1 cellular context compared by ENCODE assay signal in the genomic region with DNA sequence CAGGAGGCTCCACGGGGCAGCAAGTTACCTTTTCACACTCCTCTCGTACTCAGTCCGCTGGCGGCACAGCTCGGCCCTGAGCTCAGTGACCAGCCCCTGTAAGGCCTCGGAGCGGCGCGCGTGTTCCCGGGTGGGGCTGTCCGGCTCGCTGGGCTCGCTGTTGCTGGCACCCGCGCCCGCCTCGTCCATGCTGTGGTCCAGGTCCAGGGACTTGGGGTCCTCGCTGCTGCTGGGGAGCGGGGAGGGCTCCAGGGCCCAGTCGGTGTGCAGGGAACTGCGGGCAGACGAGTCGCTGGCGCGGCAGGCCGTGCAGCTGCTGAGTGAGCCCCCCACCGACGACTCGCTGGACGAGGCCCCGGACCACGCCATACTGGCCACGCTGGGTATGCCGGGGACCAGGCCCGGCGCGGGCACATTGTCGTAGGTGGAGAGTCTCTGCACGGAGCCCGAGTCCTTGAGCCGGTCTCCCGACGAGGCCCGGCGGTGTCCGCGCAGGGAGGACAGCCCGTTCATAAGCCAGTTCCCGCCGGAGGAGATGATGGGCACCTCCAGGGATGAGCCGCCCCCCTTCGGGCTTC.
TF ChIP-seq lines count a peak whose summit lies in the region.

No MANE protein-coding gene starts in this region.

TF ChIP-seq in K562, 482 proteins besides CTCF, POLR2A, EP300 and RAD21:
- TF ChIP-seq ZNF79 (CRISPR knock-in tag; IDR thresholded peaks at IDR 0.05; ENCODE audit: low read depth), result no peak
- no peak for TF ChIP-seq CHD2 (IDR thresholded peaks at IDR 0.05; ENCODE audit: low read depth, low read length)
- TF ChIP-seq ZNF384 (IDR thresholded peaks at IDR 0.05; ENCODE audit: low read depth, low read length), result no peak
- TF ChIP-seq ETS2 (tag; IDR thresholded peaks at IDR 0.05; ENCODE audit: borderline replicate concordance, poor library complexity, severe bottlenecking), result no peak
- no peak for TF ChIP-seq ZNF507 (tag; conservative IDR thresholded peaks at IDR 0.05)
- no peak for TF ChIP-seq HBP1 (CRISPR knock-in tag; IDR thresholded peaks at IDR 0.05)
- TF ChIP-seq, protein P1, sequence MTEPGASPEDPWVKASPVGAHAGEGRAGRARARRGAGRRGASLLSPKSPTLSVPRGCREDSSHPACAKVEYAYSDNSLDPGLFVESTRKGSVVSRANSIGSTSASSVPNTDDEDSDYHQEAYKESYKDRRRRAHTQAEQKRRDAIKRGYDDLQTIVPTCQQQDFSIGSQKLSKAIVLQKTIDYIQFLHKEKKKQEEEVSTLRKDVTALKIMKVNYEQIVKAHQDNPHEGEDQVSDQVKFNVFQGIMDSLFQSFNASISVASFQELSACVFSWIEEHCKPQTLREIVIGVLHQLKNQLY (CRISPR knock-in tag; conservative IDR thresholded peaks at IDR 0.05), result no peak
- TF ChIP-seq HNRNPL (IDR thresholded peaks at IDR 0.05; ENCODE audit: low read depth, low read length), result peak; percentile 40; the same call in 1 of the 2 replicates
- TF ChIP-seq TAF15 (IDR thresholded peaks at IDR 0.05; ENCODE audit: low read depth, low read length), result no peak
- no peak for TF ChIP-seq PRMT5 (CRISPR knock-in tag; IDR thresholded peaks at IDR 0.05)
- no peak for TF ChIP-seq SP2 (IDR thresholded peaks at IDR 0.05; ENCODE audit: extremely low read depth, low read depth, low read length, poor library complexity, severe bottlenecking)
- no peak for TF ChIP-seq MCM2 (IDR thresholded peaks at IDR 0.05; ENCODE audit: low read depth)
- no peak for TF ChIP-seq HDGF (IDR thresholded peaks at IDR 0.05)
- no peak for TF ChIP-seq GABPB2 (CRISPR knock-in tag; conservative IDR thresholded peaks at IDR 0.05)
- peak; percentile 30 for TF ChIP-seq RBM22 (IDR thresholded peaks at IDR 0.05; ENCODE audit: low read depth, low read length, poor library complexity, severe bottlenecking)
